In genomic region chr2:60533114-60534033, GRCh38 we compare ENCODE assay signal across 9 cellular contexts. TPM values are rescaled to one million over a fixed set of nuclear protein-coding genes. Genes with fewer than 3 reads are reported as not detected.
DNase-seq lines count a peak whose midpoint lies in the region; ATAC-seq and TF ChIP-seq lines count a peak whose summit lies in the region.
"Had no signal": no experiment of that assay in that cellular context is flagged by ENCODE, and none has a peak within 500 bp of the region (broad histone marks: within the 10 kb centered on the region; RNA-seq: fewer than 3 reads in every experiment).

No MANE protein-coding gene starts in this region.

- peaks cover 76% of the 10 kb centered on the region for H3K4me1 ChIP-seq in suprapubic skin

- H3K4me3 ChIP-seq in SK-N-MC (peak overlapping the region; percentile 47), suprapubic skin (no peak overlapping the region)

- TF ChIP-seq CTCF in suprapubic skin (IDR thresholded peaks at IDR 0.05): no peak

- no peak for TF ChIP-seq POLR2A in suprapubic skin (IDR thresholded peaks at IDR 0.05)

- ATAC-seq in GM21526 (IDR thresholded peaks at IDR 0.05; ENCODE audit: low FRiP score, unreplicated experiment): no peak

- H3K9me3 ChIP-seq in SK-N-MC (ENCODE audit: low read depth, low read length) (no peaks in the 10 kb centered on the region), suprapubic skin (no peaks in the 10 kb centered on the region)

- peak overlapping the region; percentile 62 for H3K27ac ChIP-seq in SK-N-MC
- peak overlapping the region; percentile 54 for H3K27ac ChIP-seq in suprapubic skin

- H3K36me3 ChIP-seq in SK-N-MC (ENCODE audit: insufficient read depth, low read length) (no peaks in the 10 kb centered on the region), suprapubic skin (no peaks in the 10 kb centered on the region)

- no peak for TF ChIP-seq EP300 in suprapubic skin (IDR thresholded peaks at IDR 0.05)

- 27% methylated on average over 13 of the region's 13 CpGs for WGBS in suprapubic skin

- H3K27me3 ChIP-seq in suprapubic skin: peaks cover 17% of the 10 kb centered on the region

- H3K9ac ChIP-seq in SK-N-MC (ENCODE audit: insufficient read length): peak overlapping the region; percentile 32

- DNase-seq in NCI-H524 (lab: John Stamatoyannopoulos, UW) (peak; percentile 13 to 26), NCI-H524 treated with DMSO at 0.1 percent for 48 hours (lab: John Stamatoyannopoulos, UW) (no peak), SK-N-MC (ENCODE audit: low read depth, low spot score) (no peak), fibroblast of the conjunctiva (ENCODE audit: low read depth) (peak; percentile 71), suprapubic skin (ENCODE audit: low spot score in 2 of 2) (no peak), DMS79 (lab: John Stamatoyannopoulos, UW) (no peak), SKM-1 (lab: John Stamatoyannopoulos, UW; ENCODE audit: unreplicated experiment) (no peak)
- DNase-seq: activated naive CD4-positive, alpha-beta T cell treated with anti-CD3 and anti-CD28 coated beads for 36 hours had no signal

RNA-seq across cellular contexts. Expression of gene BCL11A, which starts 20.1 kb away (rescaled TPM):
- 100 to 1,000 TPM in 2 of 4 donors, 10 to 100 TPM in 2; 67.1 to 222 (median 113) TPM for total RNA-seq in suprapubic skin

Comparison
In these comparisons a context has a peak if more than half of its experiments do, and no peak if none do; other contexts are left out.
1. DNase-seq: peak in NCI-H524 (2 of 2) and fibroblast of the conjunctiva (single experiment); none in NCI-H524 treated with DMSO at 0.1 percent for 48 hours (single experiment), SK-N-MC (single experiment), suprapubic skin (0 of 2), DMS79 (single experiment) and SKM-1 (single experiment).